9 cellular contexts compared by ENCODE assay signal in genomic region chr19:8334458-8335342, GRCh38. TPM values are rescaled to one million over a fixed set of nuclear protein-coding genes. Genes with fewer than 3 reads are reported as not detected.
DNase-seq lines count a peak whose midpoint lies in the region; ATAC-seq and TF ChIP-seq lines count a peak whose summit lies in the region.
"Had no signal": no experiment of that assay in that cellular context is flagged by ENCODE, and none has a peak within 500 bp of the region (broad histone marks: within the 10 kb centered on the region; RNA-seq: fewer than 3 reads in every experiment).

No MANE protein-coding gene starts in this region.

- H3K27me3 Mint-ChIP-seq in activated CD4-positive, alpha-beta memory T cell treated with anti-CD3 and anti-CD28 coated beads for 36 hours, result peaks cover 22% of the 10 kb centered on the region

- TF ChIP-seq CTCF in cardiac muscle cell (IDR thresholded peaks at IDR 0.05; ENCODE audit: low read depth, low read length), result no peak

- CTCF ChIA-PET in activated CD4-positive, alpha-beta memory T cell treated with anti-CD3 and anti-CD28 coated beads for 36 hours (lab: Charles Lee), result interaction anchor here (0.7 to 3.1 kb wide), 16 partner anchors 9 to 364 kb away, joined by 3 to 21 read pairs (median 4); partner anchors contain the start of genes HNRNPM, MARCHF2, NDUFA7 and RPS28

- peaks cover 5% of the 10 kb centered on the region for H3K4me1 Mint-ChIP-seq in activated CD4-positive, alpha-beta memory T cell treated with anti-CD3 and anti-CD28 coated beads for 36 hours (ENCODE audit: low read depth)

- POLR2A ChIA-PET in activated CD4-positive, alpha-beta memory T cell treated with anti-CD3 and anti-CD28 coated beads for 36 hours (lab: Charles Lee), result interaction anchor here (0.7 to 1.5 kb wide), 5 partner anchors 8 to 27 kb away, joined by 3 to 4 read pairs (median 3); partner anchors contain the start of genes KANK3, NDUFA7 and RPS28

- no peak overlapping the region for H3K27ac Mint-ChIP-seq in activated CD4-positive, alpha-beta memory T cell treated with anti-CD3 and anti-CD28 coated beads for 36 hours
- H3K27ac Mint-ChIP-seq: activated naive CD4-positive, alpha-beta T cell treated with anti-CD3 and anti-CD28 coated beads, Interleukin-2, amount 50 U/mL, for 24 hours had no signal

- H3K4me3 Mint-ChIP-seq in activated CD4-positive, alpha-beta memory T cell treated with anti-CD3 and anti-CD28 coated beads for 36 hours, result no peak overlapping the region

- no peak overlapping the region for H3K27ac ChIP-seq in cardiac muscle cell

- H3K4me1 ChIP-seq in cardiac muscle cell (ENCODE audit: low read depth), result no peaks in the 10 kb centered on the region

- DNase-seq in activated effector memory CD4-positive, alpha-beta T cell treated with anti-CD3 and anti-CD28 coated beads, Interleukin-2, amount 50 U/mL, for 16 hours, result peak; percentile 70
- DNase-seq in activated effector memory CD4-positive, alpha-beta T cell treated with Interleukin-2 at 50 U/mL for 16 hours, result no peak
- DNase-seq in NCI-H1092 treated with DMSO at 0.1 percent for 48 hours (lab: John Stamatoyannopoulos, UW) (peak; percentile 33), cardiac muscle cell (ENCODE audit: low read depth in 1 of 2, low spot score in 1 of 2) (peak; percentile 72 to 77), sciatic nerve (ENCODE audit: low spot score) (no peak), OCI-M2 (lab: John Stamatoyannopoulos, UW; ENCODE audit: unreplicated experiment) (no peak)
- peak; percentile 55 for DNase-seq in activated CD4-positive, alpha-beta memory T cell treated with anti-CD3 and anti-CD28 coated beads for 36 hours

- no peaks in the 10 kb centered on the region for H3K9me3 Mint-ChIP-seq in activated CD4-positive, alpha-beta memory T cell treated with anti-CD3 and anti-CD28 coated beads for 36 hours
- H3K9me3 Mint-ChIP-seq: activated naive CD4-positive, alpha-beta T cell treated with anti-CD3 and anti-CD28 coated beads, Interleukin-2, amount 50 U/mL, for 24 hours had no signal

- no peaks in the 10 kb centered on the region for H3K36me3 Mint-ChIP-seq in activated CD4-positive, alpha-beta memory T cell treated with anti-CD3 and anti-CD28 coated beads for 36 hours
- H3K36me3 Mint-ChIP-seq: activated naive CD4-positive, alpha-beta T cell treated with anti-CD3 and anti-CD28 coated beads, Interleukin-2, amount 50 U/mL, for 24 hours had no signal

- peaks cover 57% of the 10 kb centered on the region for H3K27me3 ChIP-seq in cardiac muscle cell

- no peaks in the 10 kb centered on the region for H3K36me3 ChIP-seq in cardiac muscle cell

- peak overlapping the region; percentile 31 for H3K4me3 ChIP-seq in cardiac muscle cell

- H3K9me3 ChIP-seq in cardiac muscle cell (ENCODE audit: low read depth), result no peaks in the 10 kb centered on the region

- intact Hi-C loops in activated CD4-positive, alpha-beta memory T cell treated with anti-CD3 and anti-CD28 coated beads for 36 hours (cut with micrococcal nuclease), result no loop called here
- intact Hi-C loops in sciatic nerve (cut with DNase I), result no loop called here

- peak; percentile 53 for ATAC-seq in sciatic nerve
- no peak for ATAC-seq in HG03571 (IDR thresholded peaks at IDR 0.05; ENCODE audit: unreplicated experiment)

RNA-seq across cellular contexts. Expression of gene KANK3, which starts 8.4 kb away (rescaled TPM):
- total RNA-seq in activated CD4-positive, alpha-beta memory T cell treated with anti-CD3 and anti-CD28 coated beads for 36 hours, result 1 to 10 TPM; 2.3 to 2.9 TPM
- 0.56 and 4.0 TPM in 2 replicates for total RNA-seq in cardiac muscle cell
- 0.72 and 1.8 TPM in 2 replicates for polyA plus RNA-seq in cardiac muscle cell
- 28.2 TPM for total RNA-seq in sciatic nerve

RNA-seq across cellular contexts. Expression of gene RPS28, which starts 13.4 kb away (rescaled TPM):
- total RNA-seq in activated CD4-positive, alpha-beta memory T cell treated with anti-CD3 and anti-CD28 coated beads for 36 hours, result 1,000 to 10,000 TPM; 2,068 to 2,091 TPM
- total RNA-seq in cardiac muscle cell (349 and 720 TPM in 2 replicates), sciatic nerve (893 TPM)
- 569 and 666 TPM in 2 replicates for polyA plus RNA-seq in cardiac muscle cell

RNA-seq across cellular contexts. Expression of gene NDUFA7, which starts 13.5 kb away (rescaled TPM):
- 10 to 100 TPM; 84.2 to 85.1 TPM for total RNA-seq in activated CD4-positive, alpha-beta memory T cell treated with anti-CD3 and anti-CD28 coated beads for 36 hours
- total RNA-seq in cardiac muscle cell, result 57.0 and 92.7 TPM in 2 replicates
- polyA plus RNA-seq in cardiac muscle cell, result 218 and 249 TPM in 2 replicates
- 24.7 TPM for total RNA-seq in sciatic nerve

RNA-seq across cellular contexts. Expression of gene CD320, which starts 26.5 kb away (rescaled TPM):
- total RNA-seq in activated CD4-positive, alpha-beta memory T cell treated with anti-CD3 and anti-CD28 coated beads for 36 hours, result 10 to 100 TPM; 44.9 to 45.4 TPM
- total RNA-seq in cardiac muscle cell (87.4 and 94.7 TPM in 2 replicates), sciatic nerve (23.8 TPM)
- 99.3 and 109 TPM in 2 replicates for polyA plus RNA-seq in cardiac muscle cell

RNA-seq across cellular contexts. Expression of gene ANGPTL4, which starts 29.3 kb away (rescaled TPM):
- 1 to 10 TPM; 1.7 to 2.9 TPM for total RNA-seq in activated CD4-positive, alpha-beta memory T cell treated with anti-CD3 and anti-CD28 coated beads for 36 hours
- total RNA-seq in cardiac muscle cell, result 2.5 and 3.2 TPM in 2 replicates
- 3.0 and 6.0 TPM in 2 replicates for polyA plus RNA-seq in cardiac muscle cell
- total RNA-seq in sciatic nerve, result 9.2 TPM

Comparison
In these comparisons a context has a peak if more than half of its experiments do, and no peak if none do; other contexts are left out.
1. DNase-seq: peak in activated effector memory CD4-positive, alpha-beta T cell treated with anti-CD3 and anti-CD28 coated beads, Interleukin-2, amount 50 U/mL, for 16 hours (single experiment), NCI-H1092 treated with DMSO at 0.1 percent for 48 hours (single experiment), activated CD4-positive, alpha-beta memory T cell treated with anti-CD3 and anti-CD28 coated beads for 36 hours (single experiment) and cardiac muscle cell (2 of 2); none in activated effector memory CD4-positive, alpha-beta T cell treated with Interleukin-2 at 50 U/mL for 16 hours (single experiment), sciatic nerve (single experiment) and OCI-M2 (single experiment).